11 cellular contexts compared by ENCODE assay signal in the genomic region with DNA sequence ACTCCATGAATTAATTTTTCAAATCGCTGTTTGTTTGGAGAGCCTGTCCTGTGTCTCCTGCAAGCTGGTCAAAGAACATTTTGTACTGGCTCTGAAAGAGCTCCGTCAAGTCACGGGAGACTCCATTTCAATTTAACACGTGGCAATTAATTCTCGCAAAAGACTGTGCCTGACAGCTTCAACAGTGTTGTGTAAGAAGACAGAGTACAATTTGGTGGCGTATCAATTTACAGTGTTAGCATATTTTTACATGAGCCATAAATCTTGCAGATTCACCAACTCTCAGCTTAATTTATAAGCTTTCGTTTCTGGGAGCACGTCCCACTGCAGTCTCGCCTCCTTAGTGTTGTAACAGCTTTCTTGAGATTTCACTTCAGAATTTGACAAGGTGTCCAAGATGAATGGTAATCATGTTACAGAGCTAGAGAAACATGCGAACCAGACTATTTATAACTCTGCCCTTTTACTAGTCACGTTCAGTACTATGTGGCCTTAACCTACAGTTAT.
DNase-seq lines count a peak whose midpoint lies in the region; ATAC-seq, FAIRE-seq and TF ChIP-seq lines count a peak whose summit lies in the region.
"Had no signal": no experiment of that assay in that cellular context is flagged by ENCODE, and none has a peak within 500 bp of the region (broad histone marks: within the 10 kb centered on the region; RNA-seq: fewer than 3 reads in every experiment).

No MANE protein-coding gene starts in this region.

- TF ChIP-seq POLR2A in H54 (IDR thresholded peaks at IDR 0.05; ENCODE audit: low read depth, low read length) = no peak

- ATAC-seq in left lobe of liver (peak; percentile 74), GM19397 (IDR thresholded peaks at IDR 0.05; ENCODE audit: unreplicated experiment) (no peak)
- ATAC-seq: naive thymus-derived CD8-positive, alpha-beta T cell had no signal

- no peak for TF ChIP-seq CTCF in choroid plexus epithelial cell (conservative IDR thresholded peaks at IDR 0.05; ENCODE audit: low read depth, low read length)

- peak; percentile 38 for DNase-seq in HTR-8/SVneo (ENCODE audit: insufficient read length, low spot score)
- peak; percentile 25 for DNase-seq in choroid plexus epithelial cell (ENCODE audit: low read depth)
- DNase-seq in left lobe of liver (ENCODE audit: low spot score) = no peak
- peak; percentile 62 for DNase-seq in superior temporal gyrus (ENCODE audit: extremely low spot score)
- no peak for DNase-seq in kidney glomerular epithelial cell (lab: John Stamatoyannopoulos, UW)
- DNase-seq in NCI-H187 treated with DMSO at 0.1 percent for 48 hours (lab: John Stamatoyannopoulos, UW) = no peak
- no peak for DNase-seq in H54 (ENCODE audit: insufficient read length, low spot score)
- DNase-seq: activated naive CD4-positive, alpha-beta T cell treated with Interleukin-2 at 50 U/mL for 16 hours; GF-D8; naive thymus-derived CD8-positive, alpha-beta T cell had no signal

- FAIRE-seq in HTR-8/SVneo (lab: Jason Lieb, UNC) (peak; percentile 23), H54 (lab: Jason Lieb, UNC) (no peak)

- H3K4me3 ChIP-seq in choroid plexus epithelial cell (ENCODE audit: low read depth, low read length) = no peak overlapping the region

Comparison
In these comparisons a context has a peak if more than half of its experiments do, and no peak if none do; other contexts are left out.
1. DNase-seq: peak in HTR-8/SVneo (single experiment), choroid plexus epithelial cell (single experiment) and superior temporal gyrus (single experiment); none in left lobe of liver (single experiment), kidney glomerular epithelial cell (single experiment), NCI-H187 treated with DMSO at 0.1 percent for 48 hours (single experiment) and H54 (single experiment).